Comparison of ENCODE assay signal across 8 cellular contexts in genomic region chr2:200305797-200306718, GRCh38. TPM values are rescaled to one million over a fixed set of nuclear protein-coding genes. Genes with fewer than 3 reads are reported as not detected.
A peak's percentile ranks its signal among the peaks of the same experiment; 100 is the strongest.
DNase-seq lines count a peak whose midpoint lies in the region; ATAC-seq and TF ChIP-seq lines count a peak whose summit lies in the region.

Gene SPATS2L (plus strand): TSS chr2:200306693. CDS start chr2:200389245, 82,552 bp downstream.

- peak within 1 kb of the TSS; percentile 86 for H3K4me3 ChIP-seq in endodermal cell (ENCODE audit: low read length)

- peaks cover 38% of the 10 kb centered on the region for H3K4me1 Mint-ChIP-seq in activated CD8-positive, alpha-beta memory T cell treated with anti-CD3 and anti-CD28 coated beads, Interleukin-2, amount 10 ng/mL, durations not matched to agents 7 days and 5 days
- peaks cover 27% of the 10 kb centered on the region for H3K4me1 Mint-ChIP-seq in endodermal cell
- peaks cover 6% of the 10 kb centered on the region for H3K4me1 Mint-ChIP-seq in memory B cell

- H3K9me3 Mint-ChIP-seq in activated CD8-positive, alpha-beta memory T cell treated with anti-CD3 and anti-CD28 coated beads, Interleukin-2, amount 10 ng/mL, durations not matched to agents 7 days and 5 days (ENCODE audit: low read depth), result no peaks in the 10 kb centered on the region
- H3K9me3 Mint-ChIP-seq in endodermal cell (no peaks in the 10 kb centered on the region), memory B cell (no peaks in the 10 kb centered on the region)

- H3K27ac Mint-ChIP-seq in activated CD8-positive, alpha-beta memory T cell treated with anti-CD3 and anti-CD28 coated beads, Interleukin-2, amount 10 ng/mL, durations not matched to agents 7 days and 5 days, result peak within 1 kb of the TSS; percentile 86
- H3K27ac Mint-ChIP-seq in endodermal cell, result peak within 1 kb of the TSS; percentile 94
- peak within 1 kb of the TSS; percentile 56 for H3K27ac Mint-ChIP-seq in memory B cell

- H3K36me3 Mint-ChIP-seq in activated CD8-positive, alpha-beta memory T cell treated with anti-CD3 and anti-CD28 coated beads, Interleukin-2, amount 10 ng/mL, durations not matched to agents 7 days and 5 days, result peaks cover 11% of the 10 kb centered on the region
- H3K36me3 Mint-ChIP-seq in endodermal cell (ENCODE audit: low read depth), result no peaks in the 10 kb centered on the region
- peaks cover 3% of the 10 kb centered on the region for H3K36me3 Mint-ChIP-seq in memory B cell

- CTCF ChIA-PET in activated CD8-positive, alpha-beta memory T cell treated with anti-CD3 and anti-CD28 coated beads, Interleukin-2, amount 10 ng/mL, durations not matched to agents 7 days and 5 days (lab: Charles Lee), result interaction anchor here (0.9 to 2.8 kb wide), 6 partner anchors 9 to 320 kb away, joined by 3 to 14 read pairs (median 3); no protein-coding TSS in a partner anchor

- TF ChIP-seq CTCF in endodermal cell (conservative IDR thresholded peaks at IDR 0.05), result peak; percentile 62

- WGBS in endodermal cell (ENCODE audit: insufficient coverage in 1 of 2, insufficient read length in 1 of 2), 2 experiments, result 1% methylated on average over 19 to 47 of the region's 47 CpGs

- no peaks in the 10 kb centered on the region for H3K27me3 ChIP-seq in endodermal cell (ENCODE audit: control insufficient read depth, insufficient read depth, low read length, poor library complexity, severe bottlenecking)

- no peak within 1 kb of the TSS for H3K27ac ChIP-seq in endodermal cell (ENCODE audit: low read depth, low read length)

- ATAC-seq in HG03039 (IDR thresholded peaks at IDR 0.05; ENCODE audit: unreplicated experiment) (peak; percentile 42), memory B cell (ENCODE audit: low read depth) (peak; percentile 51)
- peak; percentile 73 for ATAC-seq in activated CD8-positive, alpha-beta memory T cell treated with anti-CD3 and anti-CD28 coated beads, Interleukin-2, amount 10 ng/mL, durations not matched to agents 7 days and 5 days

- H3K9ac ChIP-seq in endodermal cell (ENCODE audit: extremely low read depth, low read length, poor library complexity, severe bottlenecking), result peak within 1 kb of the TSS; percentile 55

- peaks cover 8% of the 10 kb centered on the region for H3K27me3 Mint-ChIP-seq in activated CD8-positive, alpha-beta memory T cell treated with anti-CD3 and anti-CD28 coated beads, Interleukin-2, amount 10 ng/mL, durations not matched to agents 7 days and 5 days
- H3K27me3 Mint-ChIP-seq in endodermal cell (ENCODE audit: insufficient read depth) (no peaks in the 10 kb centered on the region), memory B cell (peaks cover 19% of the 10 kb centered on the region)

- no peaks in the 10 kb centered on the region for H3K9me3 ChIP-seq in endodermal cell (ENCODE audit: control insufficient read depth, low read length)

- no peaks in the 10 kb centered on the region for H3K36me3 ChIP-seq in endodermal cell (ENCODE audit: control insufficient read depth, insufficient read depth, low read length)

- H3K4me1 ChIP-seq in endodermal cell (ENCODE audit: control insufficient read depth, insufficient read depth, low read length), result peaks cover 6% of the 10 kb centered on the region

- peak; percentile 62 to 63 for DNase-seq in SHP77 (lab: John Stamatoyannopoulos, UW)
- no peak for DNase-seq in SHP77 treated with DMSO at 0.1 percent for 48 hours (lab: John Stamatoyannopoulos, UW)
- peak; percentile 44 for DNase-seq in NCI-H774 (lab: John Stamatoyannopoulos, UW)
- peak; percentile 81 for DNase-seq in activated CD8-positive, alpha-beta memory T cell treated with anti-CD3 and anti-CD28 coated beads, Interleukin-2, amount 10 ng/mL, durations not matched to agents 7 days and 5 days
- peak; percentile 87 for DNase-seq in endodermal cell
- peak in 1 of 2 donors; percentile 16 for DNase-seq in memory B cell (ENCODE audit: low spot score in 2 of 2)
- DNase-seq in stimulated activated CD8-positive, alpha-beta memory T cell treated with anti-CD3 and anti-CD28 coated beads, Interleukin-15, amount 100 ng/mL, for 1 hour (ENCODE audit: low read depth), result peak; percentile 21

- peak within 1 kb of the TSS; percentile 87 for H3K4me3 Mint-ChIP-seq in activated CD8-positive, alpha-beta memory T cell treated with anti-CD3 and anti-CD28 coated beads, Interleukin-2, amount 10 ng/mL, durations not matched to agents 7 days and 5 days
- H3K4me3 Mint-ChIP-seq in endodermal cell (peak within 1 kb of the TSS; percentile 83), memory B cell (peak within 1 kb of the TSS; percentile 93)

RNA-seq across cellular contexts. Expression of gene SPATS2L, which starts in this region (rescaled TPM):
- 10 to 100 TPM; 62.9 to 89.7 TPM for total RNA-seq in activated CD8-positive, alpha-beta memory T cell treated with anti-CD3 and anti-CD28 coated beads, Interleukin-2, amount 10 ng/mL, durations not matched to agents 7 days and 5 days
- 10 to 100 TPM; 40.3 to 89.9 TPM for total RNA-seq in endodermal cell
- polyA plus RNA-seq in endodermal cell (2013, experiment 1 of 2), result 52.1 TPM
- polyA plus RNA-seq in endodermal cell (2013, experiment 2 of 2), result 53.7 TPM
